In the genomic region with DNA sequence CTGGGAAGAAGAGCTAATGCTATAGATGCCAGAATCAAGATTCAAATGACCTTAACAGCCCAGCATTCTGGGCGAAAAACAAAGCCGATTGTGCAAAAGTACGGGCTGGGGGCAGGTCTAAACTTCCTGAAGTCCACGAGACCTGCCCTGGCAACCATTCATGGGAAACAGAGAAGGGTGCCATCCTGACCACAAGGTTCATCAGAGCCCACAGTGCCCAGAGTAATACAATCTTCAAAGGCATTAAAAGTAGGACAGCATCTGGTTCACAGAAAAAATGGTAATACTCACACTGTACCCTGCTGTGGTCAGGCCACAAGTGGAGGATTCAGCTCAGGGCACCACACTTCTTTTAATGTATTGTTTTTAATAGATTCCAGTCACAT, we compare ENCODE assay signal across 26 cellular contexts. TPM values are rescaled to one million over a fixed set of nuclear protein-coding genes. Genes with fewer than 3 reads are reported as not detected.
A peak's percentile ranks its signal among the peaks of the same experiment; 100 is the strongest.
DNase-seq lines count a peak whose midpoint lies in the region; ATAC-seq and TF ChIP-seq lines count a peak whose summit lies in the region.
"Had no signal": no experiment of that assay in that cellular context is flagged by ENCODE, and none has a peak within 500 bp of the region (broad histone marks: within the 10 kb centered on the region; RNA-seq: fewer than 3 reads in every experiment).

No MANE protein-coding gene starts in this region.

- peak overlapping the region; percentile 3 for H3K4me3 Mint-ChIP-seq in endothelial cell (ENCODE audit: unreplicated experiment)
- H3K4me3 Mint-ChIP-seq: activated CD4-positive, alpha-beta T cell treated with anti-CD3 and anti-CD28 coated beads for 36 hours; activated naive CD8-positive, alpha-beta T cell; activated T-helper 1 cell treated with anti-CD3 and anti-CD28 coated beads, Interleukin-12 subunit alpha, Interleukin-12 subunit beta, Interleukin-2, Interleukin-4 antibody, amounts not matched to agents 30 ng/mL and 10 ng/mL and 1 ng/mL, durations not matched to agents 14 hours and 24 hours and 36 hours; CD8-positive, alpha-beta memory T cell; H9 had no signal

- ATAC-seq in left ventricle myocardium superior (no peak), aorta (ENCODE audit: low FRiP score) (no peak), GM21515 (IDR thresholded peaks at IDR 0.05; ENCODE audit: unreplicated experiment) (no peak), HG02870 (IDR thresholded peaks at IDR 0.05; ENCODE audit: unreplicated experiment) (no peak)
- ATAC-seq: activated CD4-positive, alpha-beta T cell treated with anti-CD3 and anti-CD28 coated beads for 36 hours; K562; Right ventricle myocardium inferior had no signal

- H3K27me3 ChIP-seq in left ventricle myocardium inferior (ENCODE audit: low read depth) (no peaks in the 10 kb centered on the region), aorta (ENCODE audit: control insufficient read depth in 1 of 2, insufficient read depth in 2 of 2, low read length in 1 of 2) (no peaks in the 10 kb centered on the region)
- H3K27me3 ChIP-seq: thyroid gland had no signal

- H3K9me3 ChIP-seq in left ventricle myocardium inferior (replicated peaks) (no peaks in the 10 kb centered on the region), aorta (ENCODE audit: control insufficient read depth, low read length) (no peaks in the 10 kb centered on the region)
- H3K9me3 ChIP-seq: mucosa of descending colon, thyroid gland had no signal

- no peak overlapping the region for H3K27ac Mint-ChIP-seq in endothelial cell (ENCODE audit: unreplicated experiment)
- H3K27ac Mint-ChIP-seq: activated CD4-positive, alpha-beta T cell treated with anti-CD3 and anti-CD28 coated beads for 36 hours; activated naive CD8-positive, alpha-beta T cell; activated T-helper 1 cell treated with anti-CD3 and anti-CD28 coated beads, Interleukin-12 subunit alpha, Interleukin-12 subunit beta, Interleukin-2, Interleukin-4 antibody, amounts not matched to agents 30 ng/mL and 10 ng/mL and 1 ng/mL, durations not matched to agents 14 hours and 24 hours and 36 hours; H9 had no signal

- peaks cover 1% of the 10 kb centered on the region for H3K27me3 Mint-ChIP-seq in endothelial cell (ENCODE audit: unreplicated experiment)
- H3K27me3 Mint-ChIP-seq: activated naive CD8-positive, alpha-beta T cell had no signal

- peaks cover 14% of the 10 kb centered on the region for H3K36me3 Mint-ChIP-seq in endothelial cell (ENCODE audit: low read depth, unreplicated experiment)
- H3K36me3 Mint-ChIP-seq: activated naive CD8-positive, alpha-beta T cell; CD8-positive, alpha-beta memory T cell had no signal

- no peak for DNase-seq in left ventricle myocardium inferior
- no peak for DNase-seq in left ventricle myocardium superior
- no peak for DNase-seq in endothelial cell (ENCODE audit: low spot score)
- peak; percentile 68 for DNase-seq in myocyte (ENCODE audit: low read depth)
- no peak for DNase-seq in aorta
- DNase-seq in iPS-NIHi11 (ENCODE audit: low spot score), result no peak
- DNase-seq: 8988T; activated CD4-positive, alpha-beta T cell treated with anti-CD3 and anti-CD28 coated beads for 36 hours; CD8-positive, alpha-beta memory T cell; effector memory CD4-positive, alpha-beta T cell; H9; NCI-H1092 treated with DMSO at 0.1 percent for 48 hours; NCI-H1930; NCI-H226; NCI-H774; stimulated activated naive CD4-positive, alpha-beta T cell; SW 1271; thyroid gland had no signal

- no peak for TF ChIP-seq CTCF in left ventricle myocardium inferior (IDR thresholded peaks at IDR 0.05; ENCODE audit: borderline replicate concordance)
- no peak for TF ChIP-seq CTCF in endothelial cell (IDR thresholded peaks at IDR 0.05; ENCODE audit: unreplicated experiment)

- H3K36me3 ChIP-seq in left ventricle myocardium inferior (no peaks in the 10 kb centered on the region), aorta (ENCODE audit: control insufficient read depth in 1 of 2, insufficient read depth in 2 of 2, low read length in 1 of 2) (no peaks in the 10 kb centered on the region)
- H3K36me3 ChIP-seq: thyroid gland had no signal

- no peaks in the 10 kb centered on the region for H3K9me3 Mint-ChIP-seq in endothelial cell (ENCODE audit: unreplicated experiment)
- H3K9me3 Mint-ChIP-seq: activated T-helper 1 cell treated with anti-CD3 and anti-CD28 coated beads, Interleukin-12 subunit alpha, Interleukin-12 subunit beta, Interleukin-2, Interleukin-4 antibody, amounts not matched to agents 30 ng/mL and 10 ng/mL and 1 ng/mL, durations not matched to agents 14 hours and 24 hours and 36 hours; CD8-positive, alpha-beta memory T cell; H9 had no signal

- intact Hi-C loops in left ventricle myocardium inferior (cut with micrococcal nuclease) (no loop called here), left ventricle myocardium superior (cut with micrococcal nuclease) (no loop called here), aorta (cut with DNase I) (no loop called here)

- H3K4me1 Mint-ChIP-seq in endothelial cell (ENCODE audit: unreplicated experiment), result peaks cover 52% of the 10 kb centered on the region
- H3K4me1 Mint-ChIP-seq: CD8-positive, alpha-beta memory T cell had no signal

- H3K4me3 ChIP-seq in left ventricle myocardium inferior (no peak overlapping the region), aorta (ENCODE audit: low read length in 2 of 2) (no peak overlapping the region)
- H3K4me3 ChIP-seq: K562, mucosa of descending colon, smooth muscle cell, thyroid gland had no signal

- H3K27ac ChIP-seq in left ventricle myocardium inferior (replicated peaks) (peak overlapping the region; percentile 87), aorta (ENCODE audit: low read depth in 1 of 2, low read length in 2 of 2) (peak overlapping the region; percentile 7 to 21)
- H3K27ac ChIP-seq: thyroid gland had no signal

- WGBS in aorta, 2 donors, result 53% methylated on average over 4 of the region's 4 CpGs

- H3K4me1 ChIP-seq in left ventricle myocardium inferior (peaks cover 99% of the 10 kb centered on the region), aorta (ENCODE audit: control insufficient read depth in 1 of 2, insufficient read depth in 2 of 2, low read length in 2 of 2) (peaks cover 6 to 23% of the 10 kb centered on the region in 2 donors)

RNA-seq across cellular contexts. Expression of gene SORBS1, which starts 36.1 kb away (rescaled TPM):
- total RNA-seq in left ventricle myocardium inferior (896 TPM), left ventricle myocardium superior (703 TPM), endothelial cell (ENCODE audit: unreplicated experiment) (103 TPM), myocyte (42.4 and 112 TPM in 2 replicates), aorta (1,000 to 10,000 TPM in 1 of 2 donors, 100 to 1,000 TPM in 1; 591 to 1,478 TPM)
- 14.0 TPM for polyA plus RNA-seq in myocyte (2012)
- polyA plus RNA-seq in aorta, result 100 to 1,000 TPM; 371 to 372 TPM
